1 cellular context compared by ENCODE assay signal in genomic region chr20:2005831-2006426, GRCh38.
TF ChIP-seq lines count a peak whose summit lies in the region.

No MANE protein-coding gene starts in this region.

TF ChIP-seq in HepG2, 621 proteins besides CTCF, POLR2A, EP300 and RAD21 (continued from another document and continues in another):
- peak; percentile 96; the same call in 1 of the 2 replicates for TF ChIP-seq MLXIP (CRISPR knock-in tag; IDR thresholded peaks at IDR 0.05; ENCODE audit: borderline replicate concordance)
- TF ChIP-seq MIER2 (CRISPR knock-in tag; IDR thresholded peaks at IDR 0.05) = peak; percentile 100
- TF ChIP-seq, protein P1, sequence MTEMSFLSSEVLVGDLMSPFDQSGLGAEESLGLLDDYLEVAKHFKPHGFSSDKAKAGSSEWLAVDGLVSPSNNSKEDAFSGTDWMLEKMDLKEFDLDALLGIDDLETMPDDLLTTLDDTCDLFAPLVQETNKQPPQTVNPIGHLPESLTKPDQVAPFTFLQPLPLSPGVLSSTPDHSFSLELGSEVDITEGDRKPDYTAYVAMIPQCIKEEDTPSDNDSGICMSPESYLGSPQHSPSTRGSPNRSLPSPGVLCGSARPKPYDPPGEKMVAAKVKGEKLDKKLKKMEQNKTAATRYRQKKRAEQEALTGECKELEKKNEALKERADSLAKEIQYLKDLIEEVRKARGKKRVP (CRISPR knock-in tag; IDR thresholded peaks at IDR 0.05) = peak in 1 of 2 experiments; percentile 85; a peak in 2 of 4 replicates
- TF ChIP-seq, protein P2, sequence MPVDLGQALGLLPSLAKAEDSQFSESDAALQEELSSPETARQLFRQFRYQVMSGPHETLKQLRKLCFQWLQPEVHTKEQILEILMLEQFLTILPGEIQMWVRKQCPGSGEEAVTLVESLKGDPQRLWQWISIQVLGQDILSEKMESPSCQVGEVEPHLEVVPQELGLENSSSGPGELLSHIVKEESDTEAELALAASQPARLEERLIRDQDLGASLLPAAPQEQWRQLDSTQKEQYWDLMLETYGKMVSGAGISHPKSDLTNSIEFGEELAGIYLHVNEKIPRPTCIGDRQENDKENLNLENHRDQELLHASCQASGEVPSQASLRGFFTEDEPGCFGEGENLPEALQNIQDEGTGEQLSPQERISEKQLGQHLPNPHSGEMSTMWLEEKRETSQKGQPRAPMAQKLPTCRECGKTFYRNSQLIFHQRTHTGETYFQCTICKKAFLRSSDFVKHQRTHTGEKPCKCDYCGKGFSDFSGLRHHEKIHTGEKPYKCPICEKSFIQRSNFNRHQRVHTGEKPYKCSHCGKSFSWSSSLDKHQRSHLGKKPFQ (CRISPR knock-in tag; IDR thresholded peaks at IDR 0.05; ENCODE audit: insufficient replicate concordance) = peak; percentile 92
- TF ChIP-seq, protein P3, sequence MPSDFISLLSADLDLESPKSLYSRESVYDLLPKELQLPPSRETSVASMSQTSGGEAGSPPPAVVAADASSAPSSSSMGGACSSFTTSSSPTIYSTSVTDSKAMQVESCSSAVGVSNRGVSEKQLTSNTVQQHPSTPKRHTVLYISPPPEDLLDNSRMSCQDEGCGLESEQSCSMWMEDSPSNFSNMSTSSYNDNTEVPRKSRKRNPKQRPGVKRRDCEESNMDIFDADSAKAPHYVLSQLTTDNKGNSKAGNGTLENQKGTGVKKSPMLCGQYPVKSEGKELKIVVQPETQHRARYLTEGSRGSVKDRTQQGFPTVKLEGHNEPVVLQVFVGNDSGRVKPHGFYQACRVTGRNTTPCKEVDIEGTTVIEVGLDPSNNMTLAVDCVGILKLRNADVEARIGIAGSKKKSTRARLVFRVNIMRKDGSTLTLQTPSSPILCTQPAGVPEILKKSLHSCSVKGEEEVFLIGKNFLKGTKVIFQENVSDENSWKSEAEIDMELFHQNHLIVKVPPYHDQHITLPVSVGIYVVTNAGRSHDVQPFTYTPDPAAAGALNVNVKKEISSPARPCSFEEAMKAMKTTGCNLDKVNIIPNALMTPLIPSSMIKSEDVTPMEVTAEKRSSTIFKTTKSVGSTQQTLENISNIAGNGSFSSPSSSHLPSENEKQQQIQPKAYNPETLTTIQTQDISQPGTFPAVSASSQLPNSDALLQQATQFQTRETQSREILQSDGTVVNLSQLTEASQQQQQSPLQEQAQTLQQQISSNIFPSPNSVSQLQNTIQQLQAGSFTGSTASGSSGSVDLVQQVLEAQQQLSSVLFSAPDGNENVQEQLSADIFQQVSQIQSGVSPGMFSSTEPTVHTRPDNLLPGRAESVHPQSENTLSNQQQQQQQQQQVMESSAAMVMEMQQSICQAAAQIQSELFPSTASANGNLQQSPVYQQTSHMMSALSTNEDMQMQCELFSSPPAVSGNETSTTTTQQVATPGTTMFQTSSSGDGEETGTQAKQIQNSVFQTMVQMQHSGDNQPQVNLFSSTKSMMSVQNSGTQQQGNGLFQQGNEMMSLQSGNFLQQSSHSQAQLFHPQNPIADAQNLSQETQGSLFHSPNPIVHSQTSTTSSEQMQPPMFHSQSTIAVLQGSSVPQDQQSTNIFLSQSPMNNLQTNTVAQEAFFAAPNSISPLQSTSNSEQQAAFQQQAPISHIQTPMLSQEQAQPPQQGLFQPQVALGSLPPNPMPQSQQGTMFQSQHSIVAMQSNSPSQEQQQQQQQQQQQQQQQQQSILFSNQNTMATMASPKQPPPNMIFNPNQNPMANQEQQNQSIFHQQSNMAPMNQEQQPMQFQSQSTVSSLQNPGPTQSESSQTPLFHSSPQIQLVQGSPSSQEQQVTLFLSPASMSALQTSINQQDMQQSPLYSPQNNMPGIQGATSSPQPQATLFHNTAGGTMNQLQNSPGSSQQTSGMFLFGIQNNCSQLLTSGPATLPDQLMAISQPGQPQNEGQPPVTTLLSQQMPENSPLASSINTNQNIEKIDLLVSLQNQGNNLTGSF (CRISPR knock-in tag; IDR thresholded peaks at IDR 0.05) = peak; percentile 99
- peak; percentile 54; the same call in 1 of the 2 replicates for TF ChIP-seq ZNF318 (CRISPR knock-in tag; IDR thresholded peaks at IDR 0.05)
- TF ChIP-seq SIN3A (IDR thresholded peaks at IDR 0.05; ENCODE audit: borderline replicate concordance, low read depth, low read length) = peak; percentile 93
- TF ChIP-seq ZNF558 (CRISPR knock-in tag; IDR thresholded peaks at IDR 0.05; ENCODE audit: borderline replicate concordance) = peak; percentile 97; the same call in 1 of the 2 replicates
- TF ChIP-seq, protein P4, sequence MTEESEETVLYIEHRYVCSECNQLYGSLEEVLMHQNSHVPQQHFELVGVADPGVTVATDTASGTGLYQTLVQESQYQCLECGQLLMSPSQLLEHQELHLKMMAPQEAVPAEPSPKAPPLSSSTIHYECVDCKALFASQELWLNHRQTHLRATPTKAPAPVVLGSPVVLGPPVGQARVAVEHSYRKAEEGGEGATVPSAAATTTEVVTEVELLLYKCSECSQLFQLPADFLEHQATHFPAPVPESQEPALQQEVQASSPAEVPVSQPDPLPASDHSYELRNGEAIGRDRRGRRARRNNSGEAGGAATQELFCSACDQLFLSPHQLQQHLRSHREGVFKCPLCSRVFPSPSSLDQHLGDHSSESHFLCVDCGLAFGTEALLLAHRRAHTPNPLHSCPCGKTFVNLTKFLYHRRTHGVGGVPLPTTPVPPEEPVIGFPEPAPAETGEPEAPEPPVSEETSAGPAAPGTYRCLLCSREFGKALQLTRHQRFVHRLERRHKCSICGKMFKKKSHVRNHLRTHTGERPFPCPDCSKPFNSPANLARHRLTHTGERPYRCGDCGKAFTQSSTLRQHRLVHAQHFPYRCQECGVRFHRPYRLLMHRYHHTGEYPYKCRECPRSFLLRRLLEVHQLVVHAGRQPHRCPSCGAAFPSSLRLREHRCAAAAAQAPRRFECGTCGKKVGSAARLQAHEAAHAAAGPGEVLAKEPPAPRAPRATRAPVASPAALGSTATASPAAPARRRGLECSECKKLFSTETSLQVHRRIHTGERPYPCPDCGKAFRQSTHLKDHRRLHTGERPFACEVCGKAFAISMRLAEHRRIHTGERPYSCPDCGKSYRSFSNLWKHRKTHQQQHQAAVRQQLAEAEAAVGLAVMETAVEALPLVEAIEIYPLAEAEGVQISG (CRISPR knock-in tag; IDR thresholded peaks at IDR 0.05) = peak; percentile 91
- TF ChIP-seq ETV6 (CRISPR knock-in tag; conservative IDR thresholded peaks at IDR 0.05) = peak; percentile 98; the same call in 1 of the 2 replicates
- TF ChIP-seq MIXL1 (CRISPR knock-in tag; IDR thresholded peaks at IDR 0.05) = peak; percentile 99
- TF ChIP-seq BCL6 (CRISPR knock-in tag; IDR thresholded peaks at IDR 0.05) = peak; percentile 83
- TF ChIP-seq RBFOX2 (IDR thresholded peaks at IDR 0.05; ENCODE audit: low read depth, low read length) = no peak
- peak; percentile 98 for TF ChIP-seq LRRFIP1 (CRISPR knock-in tag; conservative IDR thresholded peaks at IDR 0.05)
- TF ChIP-seq, protein P5, sequence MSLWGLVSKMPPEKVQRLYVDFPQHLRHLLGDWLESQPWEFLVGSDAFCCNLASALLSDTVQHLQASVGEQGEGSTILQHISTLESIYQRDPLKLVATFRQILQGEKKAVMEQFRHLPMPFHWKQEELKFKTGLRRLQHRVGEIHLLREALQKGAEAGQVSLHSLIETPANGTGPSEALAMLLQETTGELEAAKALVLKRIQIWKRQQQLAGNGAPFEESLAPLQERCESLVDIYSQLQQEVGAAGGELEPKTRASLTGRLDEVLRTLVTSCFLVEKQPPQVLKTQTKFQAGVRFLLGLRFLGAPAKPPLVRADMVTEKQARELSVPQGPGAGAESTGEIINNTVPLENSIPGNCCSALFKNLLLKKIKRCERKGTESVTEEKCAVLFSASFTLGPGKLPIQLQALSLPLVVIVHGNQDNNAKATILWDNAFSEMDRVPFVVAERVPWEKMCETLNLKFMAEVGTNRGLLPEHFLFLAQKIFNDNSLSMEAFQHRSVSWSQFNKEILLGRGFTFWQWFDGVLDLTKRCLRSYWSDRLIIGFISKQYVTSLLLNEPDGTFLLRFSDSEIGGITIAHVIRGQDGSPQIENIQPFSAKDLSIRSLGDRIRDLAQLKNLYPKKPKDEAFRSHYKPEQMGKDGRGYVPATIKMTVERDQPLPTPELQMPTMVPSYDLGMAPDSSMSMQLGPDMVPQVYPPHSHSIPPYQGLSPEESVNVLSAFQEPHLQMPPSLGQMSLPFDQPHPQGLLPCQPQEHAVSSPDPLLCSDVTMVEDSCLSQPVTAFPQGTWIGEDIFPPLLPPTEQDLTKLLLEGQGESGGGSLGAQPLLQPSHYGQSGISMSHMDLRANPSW (CRISPR knock-in tag; IDR thresholded peaks at IDR 0.05; ENCODE audit: borderline replicate concordance) = no peak
- peak; percentile 100 for TF ChIP-seq SALL1 (CRISPR knock-in tag; IDR thresholded peaks at IDR 0.05)
- peak; percentile 76; the same call in 1 of the 2 replicates for TF ChIP-seq ZNF3 (CRISPR knock-in tag; IDR thresholded peaks at IDR 0.05)
- TF ChIP-seq ZNF562 (CRISPR knock-in tag; IDR thresholded peaks at IDR 0.05; ENCODE audit: borderline replicate concordance) = no peak
- peak; percentile 81 for TF ChIP-seq ONECUT2 (CRISPR knock-in tag; IDR thresholded peaks at IDR 0.05)
